1 cellular context compared by ENCODE assay signal in the genomic region with DNA sequence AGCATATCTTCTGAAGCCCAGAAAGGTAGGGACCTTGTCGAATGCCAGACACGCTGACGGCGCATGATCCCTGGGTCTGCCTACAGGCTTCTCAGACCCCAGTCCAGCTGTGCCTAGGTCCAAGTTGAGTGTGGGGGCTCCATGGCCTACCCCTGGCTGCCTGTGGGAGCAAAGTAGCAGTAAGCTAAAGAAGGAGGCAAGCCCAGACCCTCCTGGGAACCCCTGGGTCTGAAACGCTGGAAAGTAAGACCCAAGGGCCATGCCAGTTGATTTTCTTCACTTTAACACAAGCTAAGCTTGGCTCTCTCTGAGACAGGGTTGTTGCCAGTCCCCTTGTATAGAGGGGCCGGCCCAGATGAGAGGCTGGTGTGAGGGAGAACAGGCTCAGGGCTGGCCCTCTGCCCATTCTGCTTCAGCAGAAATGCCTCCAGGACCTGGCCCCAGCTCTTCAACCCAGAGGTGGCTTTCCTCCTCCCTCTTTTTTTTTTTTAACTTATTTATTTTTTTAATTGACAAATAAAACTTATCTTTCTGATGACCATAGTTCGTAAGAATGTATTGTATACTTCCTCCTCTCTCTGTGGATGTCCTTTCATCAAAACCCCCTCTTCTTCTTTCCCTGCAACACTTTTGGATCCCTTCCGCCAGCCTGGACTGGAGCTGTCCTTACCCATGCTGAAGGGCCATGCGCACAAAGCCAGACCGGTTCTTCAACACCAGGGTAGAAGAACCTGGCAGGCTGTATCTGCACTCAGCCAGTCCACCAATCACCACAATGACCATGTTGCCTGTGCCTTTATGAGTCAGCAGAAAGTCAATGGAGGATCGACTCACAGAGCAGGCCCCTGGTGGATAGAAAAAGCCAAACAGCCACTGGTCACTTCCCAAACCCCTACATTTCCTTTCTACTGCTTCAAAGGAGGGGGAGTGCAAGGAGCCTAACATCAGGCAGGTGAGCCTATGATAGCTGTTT.
TF ChIP-seq lines count a peak whose summit lies in the region.

No MANE protein-coding gene starts in this region.

TF ChIP-seq in IMR-90, 13 proteins besides CTCF, POLR2A, EP300 and RAD21:
- TF ChIP-seq NFE2L2 (IDR thresholded peaks at IDR 0.05; ENCODE audit: low read depth, low read length) (0 out of 2 replicates have a peak, but pooled peaks have one; percentile 22), SMC3 (IDR thresholded peaks at IDR 0.05; ENCODE audit: low read depth, low read length) (no peak), MAFK (IDR thresholded peaks at IDR 0.05; ENCODE audit: low read depth, low read length) (peak; percentile 34; the same call in 1 of the 2 replicates)
